Comparison of ENCODE assay signal across 1 cellular context in the genomic region with DNA sequence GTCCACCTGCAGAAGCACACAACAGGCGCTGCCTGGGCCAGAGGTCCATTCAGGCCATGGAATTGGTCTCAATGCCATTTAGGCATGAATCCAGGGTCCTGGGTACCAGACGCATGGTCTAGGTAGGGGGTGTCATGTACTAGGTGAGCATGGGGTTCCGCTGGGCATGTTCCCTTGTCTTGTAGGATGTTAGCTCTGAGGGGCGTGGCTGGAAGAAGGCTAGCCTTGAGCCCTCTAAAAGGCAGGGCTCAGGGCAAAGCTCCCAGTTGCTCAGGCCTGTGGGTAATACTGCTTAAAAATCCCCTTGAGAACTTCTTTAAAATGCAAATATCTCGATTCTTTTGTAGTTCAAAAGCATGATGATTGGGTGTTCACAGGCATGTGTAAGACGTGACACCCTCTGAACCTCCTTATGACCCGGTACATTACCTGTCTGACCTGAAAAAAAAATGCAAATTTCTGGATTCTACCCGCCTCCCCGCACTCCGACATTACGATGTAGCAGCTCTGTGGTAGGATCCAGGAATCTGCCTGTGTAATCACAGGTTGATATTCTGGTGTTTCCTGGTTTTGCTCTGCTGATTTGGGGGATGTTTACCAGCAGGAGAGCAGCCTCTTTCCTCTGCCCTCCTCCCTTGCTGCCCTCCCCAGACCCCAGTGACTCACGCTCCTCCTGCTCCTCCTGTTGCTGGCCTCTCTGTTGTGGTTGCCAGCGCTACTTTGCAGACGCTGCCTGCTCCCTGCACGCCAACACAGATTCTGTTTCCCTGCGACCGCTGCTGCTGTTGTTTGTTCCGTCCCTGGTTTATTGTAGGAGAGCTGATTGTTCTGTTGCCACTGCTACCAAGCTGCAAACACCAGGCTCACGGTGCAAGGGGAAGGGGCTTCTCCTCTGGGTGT.
A peak's percentile ranks its signal among the peaks of the same experiment; 100 is the strongest.
TF ChIP-seq lines count a peak whose summit lies in the region.

No MANE protein-coding gene starts in this region.

TF ChIP-seq in GM12878, 131 proteins besides CTCF, POLR2A, EP300 and RAD21 (continued from another document):
- TF ChIP-seq, protein P1, sequence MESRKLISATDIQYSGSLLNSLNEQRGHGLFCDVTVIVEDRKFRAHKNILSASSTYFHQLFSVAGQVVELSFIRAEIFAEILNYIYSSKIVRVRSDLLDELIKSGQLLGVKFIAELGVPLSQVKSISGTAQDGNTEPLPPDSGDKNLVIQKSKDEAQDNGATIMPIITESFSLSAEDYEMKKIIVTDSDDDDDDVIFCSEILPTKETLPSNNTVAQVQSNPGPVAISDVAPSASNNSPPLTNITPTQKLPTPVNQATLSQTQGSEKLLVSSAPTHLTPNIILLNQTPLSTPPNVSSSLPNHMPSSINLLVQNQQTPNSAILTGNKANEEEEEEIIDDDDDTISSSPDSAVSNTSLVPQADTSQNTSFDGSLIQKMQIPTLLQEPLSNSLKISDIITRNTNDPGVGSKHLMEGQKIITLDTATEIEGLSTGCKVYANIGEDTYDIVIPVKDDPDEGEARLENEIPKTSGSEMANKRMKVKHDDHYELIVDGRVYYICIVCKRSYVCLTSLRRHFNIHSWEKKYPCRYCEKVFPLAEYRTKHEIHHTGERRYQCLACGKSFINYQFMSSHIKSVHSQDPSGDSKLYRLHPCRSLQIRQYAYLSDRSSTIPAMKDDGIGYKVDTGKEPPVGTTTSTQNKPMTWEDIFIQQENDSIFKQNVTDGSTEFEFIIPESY (IDR thresholded peaks at IDR 0.05), result 0 out of 2 replicates have a peak, but pooled peaks have one; percentile 3
- TF ChIP-seq MEF2A (IDR thresholded peaks at IDR 0.05; ENCODE audit: insufficient read depth, low read depth, low read length) (peak; percentile 48; the same call in 1 of the 2 replicates), ZZZ3 (IDR thresholded peaks at IDR 0.05; ENCODE audit: control insufficient read depth, insufficient read length, low read depth) (no peak), TARDBP (IDR thresholded peaks at IDR 0.05; ENCODE audit: borderline replicate concordance) (peak; percentile 69; the same call in 1 of the 2 replicates), SP1 (IDR thresholded peaks at IDR 0.05; ENCODE audit: low read depth, low read length) (peak; percentile 56), EED (IDR thresholded peaks at IDR 0.05; ENCODE audit: low read depth) (peak; percentile 88), CEBPB (IDR thresholded peaks at IDR 0.05; ENCODE audit: borderline replicate concordance in 1 of 2, low read depth in 2 of 2, low read length in 2 of 2) (no peak), SRF (IDR thresholded peaks at IDR 0.05; ENCODE audit: low read depth in 2 of 2, low read length in 2 of 2) (0 out of 4 replicates have a peak, but pooled peaks of 1 of the 2 experiments have one; percentile 45), RFX5 (IDR thresholded peaks at IDR 0.05; ENCODE audit: low read depth, low read length) (0 out of 2 replicates have a peak, but pooled peaks have one; percentile 42), RUNX3 (IDR thresholded peaks at IDR 0.05; ENCODE audit: low read length) (peak; percentile 92), POU2F2 (IDR thresholded peaks at IDR 0.05; ENCODE audit: borderline replicate concordance, low read depth, low read length) (peak; percentile 90), FOXK2 (IDR thresholded peaks at IDR 0.05) (peak; percentile 64; the same call in 1 of the 2 replicates)
- TF ChIP-seq, protein P2, sequence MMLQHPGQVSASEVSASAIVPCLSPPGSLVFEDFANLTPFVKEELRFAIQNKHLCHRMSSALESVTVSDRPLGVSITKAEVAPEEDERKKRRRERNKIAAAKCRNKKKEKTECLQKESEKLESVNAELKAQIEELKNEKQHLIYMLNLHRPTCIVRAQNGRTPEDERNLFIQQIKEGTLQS (IDR thresholded peaks at IDR 0.05; ENCODE audit: borderline replicate concordance, extremely low read depth, low read depth, low read length), result no peak
- TF ChIP-seq, protein P3, sequence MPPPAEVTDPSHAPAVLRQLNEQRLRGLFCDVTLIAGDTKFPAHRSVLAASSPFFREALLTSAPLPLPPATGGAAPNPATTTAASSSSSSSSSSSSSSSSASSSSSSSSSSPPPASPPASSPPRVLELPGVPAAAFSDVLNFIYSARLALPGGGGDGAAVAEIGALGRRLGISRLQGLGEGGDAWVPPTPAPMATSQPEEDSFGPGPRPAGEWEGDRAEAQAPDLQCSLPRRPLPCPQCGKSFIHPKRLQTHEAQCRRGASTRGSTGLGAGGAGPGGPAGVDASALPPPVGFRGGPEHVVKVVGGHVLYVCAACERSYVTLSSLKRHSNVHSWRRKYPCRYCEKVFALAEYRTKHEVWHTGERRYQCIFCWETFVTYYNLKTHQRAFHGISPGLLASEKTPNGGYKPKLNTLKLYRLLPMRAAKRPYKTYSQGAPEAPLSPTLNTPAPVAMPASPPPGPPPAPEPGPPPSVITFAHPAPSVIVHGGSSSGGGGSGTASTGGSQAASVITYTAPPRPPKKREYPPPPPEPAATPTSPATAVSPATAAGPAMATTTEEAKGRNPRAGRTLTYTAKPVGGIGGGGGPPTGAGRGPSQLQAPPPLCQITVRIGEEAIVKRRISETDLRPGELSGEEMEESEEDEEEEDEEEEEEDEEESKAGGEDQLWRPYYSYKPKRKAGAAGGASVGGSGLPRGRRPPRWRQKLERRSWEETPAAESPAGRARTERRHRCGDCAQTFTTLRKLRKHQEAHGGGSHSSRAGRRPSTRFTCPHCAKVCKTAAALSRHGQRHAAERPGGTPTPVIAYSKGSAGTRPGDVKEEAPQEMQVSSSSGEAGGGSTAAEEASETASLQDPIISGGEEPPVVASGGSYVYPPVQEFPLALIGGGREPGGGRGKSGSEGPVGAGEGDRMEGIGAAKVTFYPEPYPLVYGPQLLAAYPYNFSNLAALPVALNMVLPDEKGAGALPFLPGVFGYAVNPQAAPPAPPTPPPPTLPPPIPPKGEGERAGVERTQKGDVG (CRISPR knock-in tag; IDR thresholded peaks at IDR 0.05), result no peak
